Comparison of ENCODE assay signal across 14 cellular contexts in genomic region chr12:113237748-113238147, GRCh38. TPM values are rescaled to one million over a fixed set of nuclear protein-coding genes. Genes with fewer than 3 reads are reported as not detected.
DNase-seq lines count a peak whose midpoint lies in the region; ATAC-seq and TF ChIP-seq lines count a peak whose summit lies in the region.
"Had no signal": no experiment of that assay in that cellular context is flagged by ENCODE, and none has a peak within 500 bp of the region (broad histone marks: within the 10 kb centered on the region; RNA-seq: fewer than 3 reads in every experiment).

No MANE protein-coding gene starts in this region.

- H3K4me1 Mint-ChIP-seq in endothelial cell (ENCODE audit: unreplicated experiment) = peaks cover 29% of the 10 kb centered on the region

- CTCF ChIA-PET in Panc1 (lab: Charles Lee) = no interaction called here

- POLR2A ChIA-PET in Panc1 (lab: Charles Lee) = interaction anchor here (0.6 kb wide), 1 partner anchor 47 kb away, joined by 3 read pairs; no protein-coding TSS in a partner anchor

- H3K4me1 ChIP-seq in Panc1 (ENCODE audit: control insufficient read depth, insufficient read depth, low read length) (peaks cover 42% of the 10 kb centered on the region), trophoblast cell (ENCODE audit: control insufficient read depth in 1 of 2, insufficient read depth in 2 of 2, low read length in 2 of 2) (peaks cover 23 to 28% of the 10 kb centered on the region in 2 experiments), body of pancreas (peaks cover 45% of the 10 kb centered on the region)

- H3K14ac ChIP-seq in trophoblast cell (ENCODE audit: low read length) = no peak overlapping the region

- no peak overlapping the region for H3K4me3 Mint-ChIP-seq in endothelial cell (ENCODE audit: unreplicated experiment)

- H2AK5ac ChIP-seq in trophoblast cell (ENCODE audit: low read length) = no peak overlapping the region

- H4K8ac ChIP-seq in trophoblast cell (ENCODE audit: low read depth, low read length) = no peak overlapping the region

- no peak overlapping the region for H2BK5ac ChIP-seq in trophoblast cell (ENCODE audit: low read depth, low read length, poor library complexity)

- H3K27ac Mint-ChIP-seq in endothelial cell (ENCODE audit: unreplicated experiment) = peak overlapping the region; percentile 13

- H3K9me3 ChIP-seq in Panc1 (ENCODE audit: control insufficient read depth, insufficient read depth, low read depth, low read length) (no peaks in the 10 kb centered on the region), trophoblast cell (ENCODE audit: insufficient read depth, low read depth, low read length) (no peaks in the 10 kb centered on the region), body of pancreas (no peaks in the 10 kb centered on the region)

- H3K27me3 Mint-ChIP-seq in endothelial cell (ENCODE audit: unreplicated experiment) = peaks cover 7% of the 10 kb centered on the region

- no peak for ATAC-seq in Panc1
- ATAC-seq in body of pancreas = no peak

- H3K36me3 Mint-ChIP-seq in endothelial cell (ENCODE audit: low read depth, unreplicated experiment) = peaks cover 8% of the 10 kb centered on the region

- WGBS in trophoblast cell (ENCODE audit: extremely low coverage, insufficient coverage, insufficient read length) = no CpG with 5 or more reads among the region's 4 CpGs
- WGBS in body of pancreas, 2 donors = 71 to 94% methylated on average over 4 of the region's 4 CpGs

- no peak for TF ChIP-seq CTCF in Panc1 (IDR thresholded peaks at IDR 0.05)
- no peak for TF ChIP-seq CTCF in endothelial cell (IDR thresholded peaks at IDR 0.05; ENCODE audit: unreplicated experiment)
- no peak for TF ChIP-seq CTCF in body of pancreas (IDR thresholded peaks at IDR 0.05)

- H3K79me2 ChIP-seq in trophoblast cell (ENCODE audit: control insufficient read depth, insufficient read depth, low read length, poor library complexity) = no peaks in the 10 kb centered on the region

- H3K27me3 ChIP-seq in Panc1 (ENCODE audit: control insufficient read depth, insufficient read depth, low read length) (no peaks in the 10 kb centered on the region), trophoblast cell (ENCODE audit: insufficient read depth, low read length) (no peaks in the 10 kb centered on the region), body of pancreas (no peaks in the 10 kb centered on the region)
- H3K27me3 ChIP-seq: brain microvascular endothelial cell had no signal

- H3K23ac ChIP-seq in trophoblast cell (ENCODE audit: low read length) = no peak overlapping the region

- H3K4me3 ChIP-seq in Panc1 (ENCODE audit: low read depth in 2 of 2, low read length in 2 of 2) (no peak overlapping the region), trophoblast cell (ENCODE audit: low read depth, low read length) (no peak overlapping the region), body of pancreas (no peak overlapping the region)

- in situ Hi-C loops in Panc1 (cut with HindIII; ENCODE audit: low pct_unique_long_range_greater_than_20kb, low sequenced_read_pairs) = no loop called here

- DNase-seq in CMK (ENCODE audit: low read depth) (peak; percentile 99), Panc1 (ENCODE audit: low read depth, low spot score) (no peak), endothelial cell (ENCODE audit: low spot score) (no peak), trophoblast cell (no peak), body of pancreas (no peak), midbrain (lab: John Stamatoyannopoulos, UW) (no peak), NCI-H2029 treated with DMSO at 0.1 percent for 48 hours (lab: John Stamatoyannopoulos, UW) (no peak), NCI-H526 treated with DMSO at 0.1 percent for 48 hours (lab: John Stamatoyannopoulos, UW) (no peak)
- DNase-seq: activated CD4-positive, alpha-beta T cell treated with anti-CD3 and anti-CD28 coated beads, Interleukin-2, amount 50 U/mL, for 1 hour; brain microvascular endothelial cell; Karpas-422; NCI-H187; stimulated activated CD4-positive, alpha-beta T cell treated with anti-CD3 and anti-CD28 coated beads, Interleukin-4, amount 100 ng/mL, for 4 hours had no signal

- H3K36me3 ChIP-seq in Panc1 (ENCODE audit: control insufficient read depth, insufficient read depth, low read length) (no peaks in the 10 kb centered on the region; the same call in 1 of the 2 replicates), trophoblast cell (ENCODE audit: control insufficient read depth in 1 of 2, insufficient read depth in 2 of 2, low read length in 2 of 2) (peaks cover 3 to 5% of the 10 kb centered on the region in 2 experiments), body of pancreas (replicated peaks in 1 of 2; ENCODE audit: insufficient read depth in 1 of 2, low read depth in 2 of 2) (no peaks in the 10 kb centered on the region)

- H3K4ac ChIP-seq in trophoblast cell (ENCODE audit: low read depth, low read length) = no peak overlapping the region

- peak overlapping the region; percentile 27 for H2BK12ac ChIP-seq in trophoblast cell (ENCODE audit: low read length)

- no TSS peak for BruUV-seq in Panc1 (replicated peaks; lab: Mats Ljungman, UMichigan)

- H4K91ac ChIP-seq in trophoblast cell (ENCODE audit: low read depth, low read length) = no peak overlapping the region

- no peaks in the 10 kb centered on the region for H3K9me3 Mint-ChIP-seq in endothelial cell (ENCODE audit: unreplicated experiment)

- intact Hi-C loops in Panc1 (cut with micrococcal nuclease; ENCODE audit: unreplicated experiment) = no loop called here
- intact Hi-C loops in body of pancreas (cut with DNase I) = no loop called here

- H2AFZ ChIP-seq in trophoblast cell (ENCODE audit: insufficient read depth, low read length, poor library complexity) = no peak overlapping the region

- peak overlapping the region; percentile 32; the same call in 1 of the 2 replicates for H3K27ac ChIP-seq in Panc1 (ENCODE audit: low read length)
- H3K27ac ChIP-seq in trophoblast cell (ENCODE audit: low read depth, low read length) = no peak overlapping the region
- peak overlapping the region in 1 of 4 donors; percentile 32 for H3K27ac ChIP-seq in body of pancreas
- H3K27ac ChIP-seq: brain microvascular endothelial cell, C4-2B had no signal

- H3K79me1 ChIP-seq in trophoblast cell (ENCODE audit: low read length) = peaks cover 22% of the 10 kb centered on the region

- H4K12ac ChIP-seq in trophoblast cell (ENCODE audit: low read depth, low read length) = no peak overlapping the region

- H3K18ac ChIP-seq in trophoblast cell (ENCODE audit: low read length) = no peak overlapping the region

- H2BK120ac ChIP-seq in trophoblast cell (ENCODE audit: insufficient read depth, low read length, poor library complexity) = no peak overlapping the region

- no peak overlapping the region for H3K9ac ChIP-seq in trophoblast cell (ENCODE audit: low read length)

- no peak overlapping the region for H3K4me2 ChIP-seq in trophoblast cell (ENCODE audit: low read length)

- no peak for TF ChIP-seq POLR2A in body of pancreas (IDR thresholded peaks at IDR 0.05)

RNA-seq across cellular contexts. Expression of gene TPCN1, which starts 16.5 kb away (rescaled TPM):
- total RNA-seq in Panc1 (2021; ENCODE audit: unreplicated experiment) (75.2 TPM), endothelial cell (ENCODE audit: unreplicated experiment) (8.4 TPM), body of pancreas (10 to 100 TPM; 45.1 to 78.4 TPM)
- 94.6 TPM for polyA plus RNA-seq in Panc1 (2012; ENCODE audit: insufficient read length)
- 14.9 and 16.0 TPM in 2 replicates for polyA plus RNA-seq in trophoblast cell (2013)

RNA-seq across cellular contexts. Expression of gene RITA1, which starts 52.2 kb away (rescaled TPM):
- 41.0 TPM for total RNA-seq in Panc1 (2021; ENCODE audit: unreplicated experiment)
- 45.7 TPM for polyA plus RNA-seq in Panc1 (2012; ENCODE audit: insufficient read length)
- 11.7 TPM for total RNA-seq in endothelial cell (ENCODE audit: unreplicated experiment)
- 11.2 and 11.4 TPM in 2 replicates for polyA plus RNA-seq in trophoblast cell (2013)
- total RNA-seq in body of pancreas = 10 to 100 TPM in 1 of 2 donors, 1 to 10 TPM in 1; 6.9 to 15.3 TPM

RNA-seq across cellular contexts. Expression of gene DDX54, which starts 52.5 kb away (rescaled TPM):
- total RNA-seq in Panc1 (2021; ENCODE audit: unreplicated experiment) (101 TPM), endothelial cell (ENCODE audit: unreplicated experiment) (47.5 TPM), body of pancreas (10 to 100 TPM; 52.7 TPM)
- 156 TPM for polyA plus RNA-seq in Panc1 (2012; ENCODE audit: insufficient read length)
- 42.0 and 42.6 TPM in 2 replicates for polyA plus RNA-seq in trophoblast cell (2013)
